In genomic region chr6:28208180-28208659, GRCh38 we compare ENCODE assay signal across 9 cellular contexts. TPM values are rescaled to one million over a fixed set of nuclear protein-coding genes. Genes with fewer than 3 reads are reported as not detected.
DNase-seq lines count a peak whose midpoint lies in the region; ATAC-seq and TF ChIP-seq lines count a peak whose summit lies in the region.
"Had no signal": no experiment of that assay in that cellular context is flagged by ENCODE, and none has a peak within 500 bp of the region (broad histone marks: within the 10 kb centered on the region; RNA-seq: fewer than 3 reads in every experiment).

No MANE protein-coding gene starts in this region.

- TF ChIP-seq CTCF in GM06990 (IDR thresholded peaks at IDR 0.05; ENCODE audit: insufficient read depth, low read length, poor library complexity, severe bottlenecking) (no peak), progenitor cell of endocrine pancreas (IDR thresholded peaks at IDR 0.05; ENCODE audit: unreplicated experiment) (no peak)

- peak overlapping the region; percentile 68 for H3K27ac Mint-ChIP-seq in progenitor cell of endocrine pancreas

- no peaks in the 10 kb centered on the region for H3K36me3 ChIP-seq in GM06990 (ENCODE audit: control insufficient read depth, insufficient read depth, low read length)

- H3K4me3 Mint-ChIP-seq in progenitor cell of endocrine pancreas (ENCODE audit: low read depth) = peak overlapping the region; percentile 69

- TF ChIP-seq POLR2A in erythroblast (IDR thresholded peaks at IDR 0.05; ENCODE audit: low read length) = no peak

- no peaks in the 10 kb centered on the region for H3K9me3 Mint-ChIP-seq in progenitor cell of endocrine pancreas (ENCODE audit: low read depth)

- peaks cover 10% of the 10 kb centered on the region for H3K4me1 Mint-ChIP-seq in progenitor cell of endocrine pancreas (ENCODE audit: low read depth)

- DNase-seq in GM06990 (ENCODE audit: extremely low read depth, insufficient read length) (no peak), OCI-M1 (lab: John Stamatoyannopoulos, UW) (peak; percentile 61), erythroblast (lab: John Stamatoyannopoulos, UW) (peak; percentile 50 to 57), progenitor cell of endocrine pancreas (ENCODE audit: low spot score, unreplicated experiment) (no peak), pons (ENCODE audit: low spot score) (no peak), NCI-H524 (lab: John Stamatoyannopoulos, UW) (no peak), DMS53 treated with DMSO at 0.1 percent for 48 hours (lab: John Stamatoyannopoulos, UW; ENCODE audit: unreplicated experiment) (no peak)

- H3K36me3 Mint-ChIP-seq in progenitor cell of endocrine pancreas (ENCODE audit: insufficient read depth) = no peaks in the 10 kb centered on the region

- peak overlapping the region; percentile 57 for H3K4me3 ChIP-seq in GM06990 (replicated peaks; ENCODE audit: low read depth, low read length)

- H3K27me3 Mint-ChIP-seq in progenitor cell of endocrine pancreas = peaks cover 86% of the 10 kb centered on the region

- H3K27me3 ChIP-seq in GM06990 (replicated peaks; ENCODE audit: control insufficient read depth, insufficient read depth, low read length) = no peaks in the 10 kb centered on the region

- ATAC-seq in HG02763 (IDR thresholded peaks at IDR 0.05; ENCODE audit: unreplicated experiment) = no peak

RNA-seq across cellular contexts. Expression of gene ZSCAN9, which starts 16.9 kb away (rescaled TPM):
- total RNA-seq in progenitor cell of endocrine pancreas = 38.5 and 40.1 TPM in 2 replicates

RNA-seq across cellular contexts. Expression of gene ZKSCAN4, which starts 43.8 kb away (rescaled TPM):
- total RNA-seq in progenitor cell of endocrine pancreas = 9.0 and 9.2 TPM in 2 replicates

RNA-seq across cellular contexts. Expression of gene NKAPL, which starts 50.9 kb away (rescaled TPM):
- total RNA-seq in progenitor cell of endocrine pancreas = 0.24 TPM in 1 of 2 replicates, not detected in the other
- total RNA-seq: NCI-H460 had no signal

RNA-seq across cellular contexts. Expression of gene ZSCAN26, which starts 58.7 kb away (rescaled TPM):
- 25.9 and 27.5 TPM in 2 replicates for total RNA-seq in progenitor cell of endocrine pancreas

Comparison
In these comparisons a context has a peak if more than half of its experiments do, and no peak if none do; other contexts are left out.
1. DNase-seq: peak in OCI-M1 (single experiment) and erythroblast (2 of 2); none in GM06990 (single experiment), progenitor cell of endocrine pancreas (single experiment), pons (single experiment), NCI-H524 (0 of 2) and DMS53 treated with DMSO at 0.1 percent for 48 hours (single experiment).